18 cellular contexts compared by ENCODE assay signal in the genomic region with DNA sequence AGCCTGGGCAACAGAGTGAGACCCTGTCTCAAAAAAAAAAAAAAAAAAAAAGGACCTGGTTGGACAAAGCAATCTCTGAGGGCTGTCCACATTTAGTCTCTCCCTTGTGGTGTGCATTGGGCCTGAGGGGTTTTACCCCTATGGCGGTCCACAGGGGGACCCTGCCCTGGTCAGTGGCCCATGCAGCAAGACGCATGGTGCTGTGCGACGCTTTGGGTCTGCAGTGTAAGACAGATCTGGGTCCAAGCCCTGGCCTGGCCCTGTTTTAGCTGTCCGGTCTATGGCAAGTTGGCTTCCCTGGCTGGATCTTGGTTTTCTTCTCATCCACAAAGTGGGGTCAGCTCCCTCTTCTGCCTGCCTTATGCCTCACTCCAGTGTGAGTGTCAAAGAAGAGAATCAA.
"Had no signal": no experiment of that assay in that cellular context is flagged by ENCODE, and none has a peak within 500 bp of the region (broad histone marks: within the 10 kb centered on the region; RNA-seq: fewer than 3 reads in every experiment).

No MANE protein-coding gene starts in this region.

- H3K9me3 Mint-ChIP-seq: activated CD4-positive, alpha-beta T cell treated with anti-CD3 and anti-CD28 coated beads, Interleukin-2, amount 10 ng/mL, durations not matched to agents 7 days and 5 days; activated T-cell treated with anti-CD3 and anti-CD28 coated beads, Interleukin-2, amount 50 U/mL, for 4 hours had no signal

- H3K4me1 Mint-ChIP-seq: activated CD4-positive, alpha-beta T cell treated with anti-CD3 and anti-CD28 coated beads for 36 hours; activated CD4-positive, alpha-beta T cell treated with anti-CD3 and anti-CD28 coated beads, Interleukin-2, amount 10 ng/mL, durations not matched to agents 7 days and 5 days; T-cell; T-helper 17 cell had no signal

- ATAC-seq: activated CD4-positive, CD25-positive, alpha-beta regulatory T cell treated with anti-CD3 and anti-CD28 coated beads, Interleukin-2, amount 50 U/mL, for 24 hours; body of pancreas; Right ventricle myocardium inferior had no signal

- H3K27ac Mint-ChIP-seq: activated CD4-positive, alpha-beta memory T cell treated with anti-CD3 and anti-CD28 coated beads for 36 hours; activated CD4-positive, alpha-beta T cell treated with anti-CD3 and anti-CD28 coated beads for 36 hours; activated CD4-positive, alpha-beta T cell treated with anti-CD3 and anti-CD28 coated beads, Interleukin-2, amount 10 ng/mL, durations not matched to agents 7 days and 5 days; activated naive CD4-positive, alpha-beta T cell treated with anti-CD3 and anti-CD28 coated beads for 36 hours; activated naive CD4-positive, alpha-beta T cell treated with anti-CD3 and anti-CD28 coated beads, Interleukin-2, amount 50 U/mL, for 72 hours; activated T-helper 1 cell treated with anti-CD3 and anti-CD28 coated beads, Interleukin-12 subunit alpha, Interleukin-12 subunit beta, Interleukin-2, Interleukin-4 antibody, amounts not matched to agents 30 ng/mL and 10 ng/mL and 1 ng/mL, durations not matched to agents 14 hours and 24 hours and 36 hours; T-cell; T-helper 17 cell; WTC11 had no signal

- H3K36me3 Mint-ChIP-seq: activated CD4-positive, alpha-beta memory T cell treated with anti-CD3 and anti-CD28 coated beads for 36 hours; activated naive CD4-positive, alpha-beta T cell treated with anti-CD3 and anti-CD28 coated beads, Interleukin-2, amount 50 U/mL, for 72 hours; T-cell had no signal

- H3K4me3 Mint-ChIP-seq: activated CD4-positive, alpha-beta memory T cell treated with anti-CD3 and anti-CD28 coated beads for 36 hours; activated CD4-positive, alpha-beta T cell treated with anti-CD3 and anti-CD28 coated beads for 36 hours; activated CD4-positive, alpha-beta T cell treated with anti-CD3 and anti-CD28 coated beads, Interleukin-2, amount 10 ng/mL, durations not matched to agents 7 days and 5 days; activated naive CD4-positive, alpha-beta T cell treated with anti-CD3 and anti-CD28 coated beads for 36 hours; activated T-cell treated with anti-CD3 and anti-CD28 coated beads, Interleukin-2, amount 50 U/mL, for 4 hours; activated T-helper 1 cell treated with anti-CD3 and anti-CD28 coated beads, Interleukin-12 subunit alpha, Interleukin-12 subunit beta, Interleukin-2, Interleukin-4 antibody, amounts not matched to agents 30 ng/mL and 10 ng/mL and 1 ng/mL, durations not matched to agents 14 hours and 24 hours and 36 hours; T-cell; T-helper 17 cell; WTC11 had no signal

- DNase-seq: NCI-H1105, NCI-H1417 treated with DMSO at 0.1 percent for 48 hours, NCI-H2171 treated with DMSO at 0.1 percent for 48 hours, NCI-H510A treated with DMSO at 0.1 percent for 48 hours, SIG-M5 had no signal
